Comparison of ENCODE assay signal across 7 cellular contexts in genomic region chr1:35557118-35557610, GRCh38. TPM values are rescaled to one million over a fixed set of nuclear protein-coding genes. Genes with fewer than 3 reads are reported as not detected.
DNase-seq lines count a peak whose midpoint lies in the region; ATAC-seq, FAIRE-seq and TF ChIP-seq lines count a peak whose summit lies in the region.

Gene KIAA0319L (minus strand): TSS chr1:35557403. CDS start chr1:35554491, 2,912 bp downstream.

- H3K9me3 ChIP-seq in DND-41 (ENCODE audit: insufficient read depth, low read length, severe bottlenecking) (no peaks in the 10 kb centered on the region), GM12878 (replicated peaks; ENCODE audit: control insufficient read depth, insufficient read depth, low read length) (no peaks in the 10 kb centered on the region), iPS DF 6.9 (ENCODE audit: control insufficient read depth, insufficient read depth, low read length) (no peaks in the 10 kb centered on the region)

- H3K36me3 ChIP-seq in DND-41 (ENCODE audit: insufficient read depth, low read length) (peaks cover 28% of the 10 kb centered on the region), GM12878 (ENCODE audit: control insufficient read depth in 2 of 2, insufficient read depth in 2 of 2, low read length in 1 of 2) (peaks cover 0 to 3% of the 10 kb centered on the region in 2 experiments; a peak in 3 of 4 replicates), iPS DF 6.9 (ENCODE audit: control insufficient read depth, insufficient read depth, low read length) (peaks cover 18% of the 10 kb centered on the region)

- no peak for DNase-seq in DND-41
- peak; percentile 74 for DNase-seq in NOMO-1 treated with DMSO at 0.1 percent for 48 hours (lab: John Stamatoyannopoulos, UW; ENCODE audit: unreplicated experiment)
- DNase-seq in GM12878 (ENCODE audit: low read depth, low spot score): no peak
- no peak for DNase-seq in iPS DF 6.9 (ENCODE audit: low read depth, low spot score)
- peak; percentile 63 for DNase-seq in renal cortical epithelial cell (ENCODE audit: low read depth)

- BruUV-seq in GM12878 (replicated peaks; lab: Mats Ljungman, UMichigan): no TSS peak

- peak; percentile 68 for FAIRE-seq in GM12878 (lab: Jason Lieb, UNC)

- peak; percentile 88; the same call in 1 of the 2 replicates for TF ChIP-seq POLR2A in GM12878 (IDR thresholded peaks at IDR 0.05; ENCODE audit: low read depth, low read length)

- H3K4me3 ChIP-seq in DND-41 (ENCODE audit: low read depth in 1 of 2, low read length in 2 of 2): peak within 1 kb of the TSS; percentile 66 to 90
- peak within 1 kb of the TSS; percentile 67 for H3K4me3 ChIP-seq in GM12878
- peak within 1 kb of the TSS; percentile 87 for H3K4me3 ChIP-seq in iPS DF 6.9 (ENCODE audit: low read length)

- WGBS in GM12878 (ENCODE audit: insufficient coverage, insufficient replicate concordance, low lambda C conversion rate, missing lambda C conversion rate): 3% methylated on average over 30 of the region's 39 CpGs
- WGBS in iPS DF 6.9 (ENCODE audit: insufficient coverage, insufficient read length): no CpG with 5 or more reads among the region's 39 CpGs

- TF ChIP-seq CTCF in DND-41 (IDR thresholded peaks at IDR 0.05; ENCODE audit: borderline replicate concordance, extremely low read depth, low read length, poor library complexity, severe bottlenecking) (no peak), GM12878 (IDR thresholded peaks at IDR 0.05 in 2 of 3, conservative IDR thresholded peaks at IDR 0.05 in 1 of 3; ENCODE audit: control insufficient read depth in 2 of 3, extremely low read depth in 1 of 3, insufficient read depth in 1 of 3, low read depth in 3 of 3, low read length in 3 of 3) (no peak)

- no peaks in the 10 kb centered on the region for H4K20me1 ChIP-seq in DND-41 (ENCODE audit: insufficient read depth, low read length)
- no peaks in the 10 kb centered on the region for H4K20me1 ChIP-seq in GM12878 (ENCODE audit: control insufficient read depth, insufficient read depth)

- peaks cover 35% of the 10 kb centered on the region for H3K79me2 ChIP-seq in DND-41 (ENCODE audit: insufficient read depth, low read length)
- peaks cover 44% of the 10 kb centered on the region for H3K79me2 ChIP-seq in GM12878 (ENCODE audit: control insufficient read depth, insufficient read depth, low read length)

- H3K9ac ChIP-seq in DND-41 (ENCODE audit: low read depth, low read length) (peak within 1 kb of the TSS; percentile 86), GM12878 (ENCODE audit: control insufficient read depth, insufficient read depth, low read length) (peak within 1 kb of the TSS; percentile 93)

- in situ Hi-C loops in GM12878 (cut with MboI): no loop called here

- TF ChIP-seq RAD21 in GM12878 (IDR thresholded peaks at IDR 0.05; ENCODE audit: insufficient read depth, low read depth, low read length): no peak

- peak; percentile 76 for ATAC-seq in DND-41 (ENCODE audit: insufficient read depth, low read depth)
- ATAC-seq in GM19372 (IDR thresholded peaks at IDR 0.05; ENCODE audit: low read depth, unreplicated experiment): peak; percentile 75
- peak; percentile 71 for ATAC-seq in HG03378 (IDR thresholded peaks at IDR 0.05; ENCODE audit: unreplicated experiment)
- ATAC-seq in GM12878: peak; percentile 90

- H2AFZ ChIP-seq in DND-41 (ENCODE audit: low read depth, low read length) (peak within 1 kb of the TSS; percentile 86), GM12878 (ENCODE audit: control insufficient read depth, low read depth, low read length) (peak within 1 kb of the TSS; percentile 100)

- intact Hi-C loops in GM12878 (cut with micrococcal nuclease; ENCODE audit: unreplicated experiment): loop anchor here (2.0 kb wide), 1 partner anchor 18 kb away; no protein-coding TSS in a partner anchor

- H3K27me3 ChIP-seq in DND-41 (ENCODE audit: insufficient read depth, low read length, poor library complexity) (no peaks in the 10 kb centered on the region), GM12878 (replicated peaks in 1 of 2; ENCODE audit: control insufficient read depth in 2 of 2, insufficient read depth in 2 of 2, low read length in 1 of 2) (no peaks in the 10 kb centered on the region), iPS DF 6.9 (ENCODE audit: control insufficient read depth, insufficient read depth, low read length) (no peaks in the 10 kb centered on the region)

- H3K27ac ChIP-seq in DND-41 (ENCODE audit: low read length) (peak within 1 kb of the TSS; percentile 88), GM12878 (ENCODE audit: control insufficient read depth, insufficient read depth) (peak within 1 kb of the TSS; percentile 97), iPS DF 6.9 (ENCODE audit: low read length) (no peak within 1 kb of the TSS)

- RAD21 ChIA-PET in GM12878 (lab: Charles Lee; ENCODE audit: unreplicated experiment): interaction anchor here (0.6 to 4.6 kb wide), 9 partner anchors 8 to 159 kb away, joined by 3 to 35 read pairs (median 5); no protein-coding TSS in a partner anchor

- H3K4me1 ChIP-seq in DND-41 (ENCODE audit: insufficient read depth, low read length) (peaks cover 34% of the 10 kb centered on the region), GM12878 (ENCODE audit: control insufficient read depth, insufficient read depth, low read length) (peaks cover 10% of the 10 kb centered on the region), iPS DF 6.9 (ENCODE audit: control insufficient read depth, insufficient read depth, low read length) (peaks cover 3% of the 10 kb centered on the region; the same call in 1 of the 2 replicates)

- no peak for TF ChIP-seq EP300 in GM12878 (IDR thresholded peaks at IDR 0.05; ENCODE audit: borderline replicate concordance in 1 of 2, control insufficient read depth in 1 of 2, low read depth in 2 of 2, low read length in 2 of 2)

- POLR2A ChIA-PET in GM12878 (lab: Charles Lee): interaction anchor here (0.8 to 2.9 kb wide), 8 partner anchors 8 to 213 kb away, joined by 3 to 19 read pairs (median 4); partner anchors contain the start of gene CLSPN

- H3K4me2 ChIP-seq in DND-41 (ENCODE audit: insufficient read depth, low read length) (peak within 1 kb of the TSS; percentile 100), GM12878 (ENCODE audit: control insufficient read depth, insufficient read depth) (peak within 1 kb of the TSS; percentile 92)

- SMC1A ChIA-PET in GM12878 (lab: Charles Lee; ENCODE audit: uncharacterized antibody, unreplicated experiment): interaction anchor here (0.6 to 2.6 kb wide), 15 partner anchors 8 to 350 kb away, joined by 3 to 26 read pairs (median 6); partner anchors contain the start of gene CLSPN

- CTCF ChIA-PET in GM12878 (lab: Yijun Ruan, JAX): interaction anchor here (0.9 to 3.9 kb wide), 7 partner anchors 11 to 159 kb away, joined by 3 to 40 read pairs (median 6); no protein-coding TSS in a partner anchor

TF ChIP-seq in GM12878, 131 proteins besides CTCF, POLR2A, EP300 and RAD21 (continues in another document):
- TF ChIP-seq TCF12 (IDR thresholded peaks at IDR 0.05; ENCODE audit: low read depth, low read length) (no peak), PBX3 (IDR thresholded peaks at IDR 0.05; ENCODE audit: insufficient replicate concordance, low read depth, low read length) (no peak), USF2 (IDR thresholded peaks at IDR 0.05; ENCODE audit: borderline replicate concordance, low read depth, low read length) (no peak), ZNF622 (IDR thresholded peaks at IDR 0.05) (no peak), GATAD2B (conservative IDR thresholded peaks at IDR 0.05; ENCODE audit: low read depth) (0 out of 2 replicates have a peak, but pooled peaks have one; percentile 43), RB1 (IDR thresholded peaks at IDR 0.05; ENCODE audit: borderline replicate concordance) (no peak)

RNA-seq across cellular contexts. Expression of gene KIAA0319L, which starts in this region (rescaled TPM):
- total RNA-seq in GM12878 (2013; cell fraction: nucleolus; rRNA removed): 303 and 335 TPM in 2 replicates
- total RNA-seq in GM12878 (2014; rRNA removed) (22.6 and 24.3 TPM in 2 replicates), GM12878 (2014; rRNA removed; fragmentation: Illumina TruSeq; extraction: Trizol) (20.7 and 22.1 TPM in 2 replicates), GM12878 (2021) (26.9 and 30.3 TPM in 2 replicates), renal cortical epithelial cell (49.1 and 113 TPM in 2 replicates)
- polyA plus RNA-seq in GM12878 (2011; ENCODE audit: low read depth): 34.7 TPM
- polyA plus RNA-seq in GM12878 (2011; rRNA removed) (57.8 and 63.2 TPM in 2 replicates), GM12878 (2014; fragmentation: Illumina TruSeq; extraction: Trizol) (26.7 and 35.3 TPM in 2 replicates), GM12878 (2014; fragmentation: Nextera tagmentation; extraction: Ambion mirVana) (1 to 10 TPM; 2.6 to 5.9 TPM), GM12878 (2014; rRNA removed) (23.6 and 26.1 TPM in 2 replicates), GM12878 (2016; fragmentation: Nextera tagmentation; extraction: Ambion mirVana) (10 to 100 TPM; 24.7 to 26.5 TPM)
- polyA plus RNA-seq in GM12878 (2011; cell fraction: cytosol; rRNA removed): 48.5 and 52.4 TPM in 2 replicates
- polyA plus RNA-seq in GM12878 (2011; cell fraction: nucleus; rRNA removed): 87.3 and 100 TPM in 2 replicates
- 27.1 and 32.7 TPM in 2 replicates for polyA plus RNA-seq in GM12878 (2012)
- 90.8 and 95.8 TPM in 2 replicates for polyA minus RNA-seq in GM12878 (2011; rRNA and poly(A)+ RNA removed)
- polyA minus RNA-seq in GM12878 (2011; cell fraction: cytosol; rRNA and poly(A)+ RNA removed): 14.3 and 21.3 TPM in 2 replicates
- polyA minus RNA-seq in GM12878 (2011; cell fraction: nucleus; rRNA and poly(A)+ RNA removed): 82.8 and 101 TPM in 2 replicates

Comparison
In these comparisons a context has a peak if more than half of its experiments do, and no peak if none do; other contexts are left out.
1. DNase-seq: peak in NOMO-1 treated with DMSO at 0.1 percent for 48 hours (single experiment) and renal cortical epithelial cell (single experiment); none in DND-41 (single experiment), GM12878 (single experiment) and iPS DF 6.9 (single experiment).
2. Peak in every context shown above with its lines, with median percentiles within 50 percentile points of each other: ATAC-seq and H3K4me3 ChIP-seq.